8 cellular contexts compared by ENCODE assay signal in genomic region chr1:183024352-183025337, GRCh38.
A peak's percentile ranks its signal among the peaks of the same experiment; 100 is the strongest.
DNase-seq lines count a peak whose midpoint lies in the region; ATAC-seq and TF ChIP-seq lines count a peak whose summit lies in the region.

No MANE protein-coding gene starts in this region.

- ATAC-seq in HG02973 (IDR thresholded peaks at IDR 0.05; ENCODE audit: unreplicated experiment) = no peak

- intact Hi-C loops in head of caudate nucleus (cut with DNase I) = no loop called here

- H3K9me3 ChIP-seq in muscle layer of duodenum (ENCODE audit: control insufficient read depth in 1 of 2, low read length in 2 of 2) = no peaks in the 10 kb centered on the region

- peak; percentile 23 for DNase-seq in DMS153 (lab: John Stamatoyannopoulos, UW)
- DNase-seq in NAMALWA (ENCODE audit: low spot score) = peak; percentile 69
- DNase-seq in cardiac fibroblast (ENCODE audit: low read depth in 2 of 2) = peak in 1 of 2 donors; percentile 46
- no peak for DNase-seq in head of caudate nucleus
- no peak for DNase-seq in inferior parietal cortex (ENCODE audit: extremely low spot score)
- DNase-seq in putamen (ENCODE audit: low spot score) = no peak

- no peak for TF ChIP-seq CTCF in cardiac fibroblast (IDR thresholded peaks at IDR 0.05; ENCODE audit: low read depth, low read length)

- H3K4me1 ChIP-seq in muscle layer of duodenum (ENCODE audit: control insufficient read depth in 1 of 2, insufficient read depth in 2 of 2, low read length in 2 of 2) = peaks cover 9 to 28% of the 10 kb centered on the region in 2 donors

- peaks cover 0 to 4% of the 10 kb centered on the region in 2 donors for H3K36me3 ChIP-seq in muscle layer of duodenum (ENCODE audit: control insufficient read depth in 1 of 2, insufficient read depth in 2 of 2, low read length in 2 of 2)

- H3K27ac ChIP-seq in muscle layer of duodenum (ENCODE audit: low read length) = peak overlapping the region; percentile 91

- H3K4me3 ChIP-seq in cardiac fibroblast (replicated peaks in 1 of 2; ENCODE audit: low read depth in 2 of 2, low read length in 2 of 2) (peak overlapping the region; percentile 62 to 94), muscle layer of duodenum (ENCODE audit: low read depth in 1 of 2, low read length in 2 of 2) (peak overlapping the region; percentile 69 to 78)

- H3K27me3 ChIP-seq in muscle layer of duodenum (ENCODE audit: low read depth, low read length) = no peaks in the 10 kb centered on the region

Comparison
In these comparisons a context has a peak if more than half of its experiments do, and no peak if none do; other contexts are left out.
1. DNase-seq: peak in DMS153 (single experiment) and NAMALWA (single experiment); none in head of caudate nucleus (0 of 42), inferior parietal cortex (single experiment) and putamen (single experiment).